In the genomic region with DNA sequence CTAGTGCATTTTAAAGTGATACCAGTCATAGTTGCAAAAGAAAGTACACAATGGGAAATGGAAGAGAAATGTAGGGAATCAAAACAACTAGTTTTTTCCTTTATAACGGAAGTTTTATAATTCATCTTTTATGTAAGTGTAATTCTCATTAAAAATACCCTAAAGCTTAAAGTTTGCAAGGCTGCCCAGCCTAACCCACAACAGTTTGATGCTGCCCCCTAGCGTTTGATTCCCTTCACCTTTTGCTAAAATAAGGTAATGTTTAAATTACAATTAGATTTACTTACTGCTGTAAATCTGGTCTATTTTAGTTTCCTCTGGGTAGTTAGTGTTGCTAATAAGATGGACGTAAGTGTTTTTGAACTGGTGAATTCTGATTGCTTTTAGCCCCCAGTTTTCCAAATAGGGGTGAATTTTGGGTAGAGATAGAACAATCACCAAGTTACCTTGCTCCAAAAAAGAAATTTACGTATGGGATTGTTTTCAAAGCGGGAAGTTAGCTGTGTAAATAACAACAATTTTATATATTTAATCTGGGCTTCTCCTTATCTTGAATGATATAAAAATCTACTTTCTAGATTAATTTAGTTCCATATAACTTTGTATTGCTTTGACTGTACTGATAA, we compare ENCODE assay signal across 8 cellular contexts. TPM values are rescaled to one million over a fixed set of nuclear protein-coding genes. Genes with fewer than 3 reads are reported as not detected.
DNase-seq lines count a peak whose midpoint lies in the region; ATAC-seq and TF ChIP-seq lines count a peak whose summit lies in the region.

No MANE protein-coding gene starts in this region.

- H2AFZ ChIP-seq in neuronal stem cell (ENCODE audit: low read length): no peak overlapping the region

- no peak overlapping the region for H2AK5ac ChIP-seq in neuronal stem cell (ENCODE audit: low read depth, low read length)

- H3K4me1 ChIP-seq in HEK293 (ENCODE audit: control insufficient read depth, insufficient read depth, low read length) (no peaks in the 10 kb centered on the region), neuronal stem cell (ENCODE audit: control insufficient read depth in 2 of 2, insufficient read depth in 1 of 2, low read depth in 1 of 2, low read length in 2 of 2) (peaks cover 4 to 7% of the 10 kb centered on the region in 2 donors)

- TF ChIP-seq CTCF in CD14-positive monocyte (IDR thresholded peaks at IDR 0.05) (peak; percentile 90), HEK293 (tag by site-specific recombination; IDR thresholded peaks at IDR 0.05) (peak; percentile 51; the same call in 1 of the 2 replicates), epithelial cell of proximal tubule (conservative IDR thresholded peaks at IDR 0.05; ENCODE audit: low read depth, low read length) (peak; percentile 90)

- H3K36me3 ChIP-seq in HEK293 (ENCODE audit: control insufficient read depth in 2 of 2, insufficient read depth in 1 of 2, low read length in 2 of 2) (no peaks in the 10 kb centered on the region), neuronal stem cell (replicated peaks in 1 of 2; ENCODE audit: control insufficient read depth in 2 of 2, insufficient read depth in 2 of 2, low read length in 2 of 2) (peaks cover 0 to 11% of the 10 kb centered on the region in 2 donors)

- POLR2A ChIA-PET in HEK293 (lab: Yijun Ruan, JAX): no interaction called here

- H3K4ac ChIP-seq in neuronal stem cell (ENCODE audit: low read length): no peak overlapping the region

- no peak overlapping the region for H4K8ac ChIP-seq in neuronal stem cell (ENCODE audit: low read depth, low read length)

- peak overlapping the region; percentile 11 for H3K4me2 ChIP-seq in neuronal stem cell (ENCODE audit: insufficient read depth, low read length, poor library complexity, severe bottlenecking)

- intact Hi-C loops in CD14-positive monocyte (cut with micrococcal nuclease): no loop called here

- H2BK120ac ChIP-seq in neuronal stem cell (ENCODE audit: low read depth, low read length): no peak overlapping the region

- no CpG with 5 or more reads among the region's 5 CpGs for WGBS in neuronal stem cell (ENCODE audit: extremely low coverage in 2 of 2, insufficient read length in 2 of 2, insufficient replicate concordance in 1 of 2), 2 donors

- CTCF ChIA-PET in HEK293 (lab: Yijun Ruan, JAX): interaction anchor here (0.5 to 2.6 kb wide), 45 partner anchors 9 to 1444 kb away, joined by 3 to 39 read pairs (median 4); no protein-coding TSS in a partner anchor

- H3K27me3 Mint-ChIP-seq in CD14-positive monocyte (ENCODE audit: low read depth in 3 of 3): peaks cover 0 to 2% (median 0%) of the 10 kb centered on the region in 3 donors

- peak overlapping the region; percentile 10 to 97 for H3K4me3 Mint-ChIP-seq in CD14-positive monocyte

- ATAC-seq in HG02970 (IDR thresholded peaks at IDR 0.05; ENCODE audit: low FRiP score, unreplicated experiment): no peak

- no peak overlapping the region for H2BK5ac ChIP-seq in neuronal stem cell (ENCODE audit: low read length)

- peak overlapping the region in 5 of 7 donors; percentile 57 to 99 (median 94) for H3K27ac Mint-ChIP-seq in CD14-positive monocyte

- H3K27me3 ChIP-seq in neuronal stem cell (ENCODE audit: control insufficient read depth in 3 of 3, insufficient read depth in 3 of 3, low read depth in 1 of 3, low read length in 3 of 3): no peaks in the 10 kb centered on the region

- H3K27ac ChIP-seq in HEK293 (ENCODE audit: extremely low read depth, low read depth, low read length): no peak overlapping the region
- H3K27ac ChIP-seq in neuronal stem cell (replicated peaks; ENCODE audit: low read length): no peak overlapping the region
- H3K27ac ChIP-seq in substantia nigra (ENCODE audit: low read depth, low read length, poor library complexity, severe bottlenecking): no peak overlapping the region

- H3K4me3 ChIP-seq in HEK293 (ENCODE audit: low read depth, low read length) (no peak overlapping the region), epithelial cell of proximal tubule (ENCODE audit: low read depth, low read length) (peak overlapping the region; percentile 81), neuronal stem cell (ENCODE audit: low read length in 2 of 2) (no peak overlapping the region)

- H4K91ac ChIP-seq in neuronal stem cell (ENCODE audit: low read depth, low read length, poor library complexity): no peak overlapping the region

- no peak overlapping the region for H3K9ac ChIP-seq in neuronal stem cell (ENCODE audit: low read depth, low read length, poor library complexity)

- H2BK12ac ChIP-seq in neuronal stem cell (ENCODE audit: low read length): no peak overlapping the region

- DNase-seq in CD14-positive monocyte (ENCODE audit: low spot score) (peak; percentile 56), NOMO-1 treated with DMSO at 0.1 percent for 48 hours (lab: John Stamatoyannopoulos, UW; ENCODE audit: unreplicated experiment) (peak; percentile 79), activated T-cell treated with anti-CD3 and anti-CD28 coated beads for 1 hour (ENCODE audit: low read depth) (peak; percentile 83), epithelial cell of proximal tubule (ENCODE audit: low read depth) (no peak), neuronal stem cell (ENCODE audit: low spot score) (peak; percentile 58), substantia nigra (lab: John Stamatoyannopoulos, UW) (peak in 34 of 49 donors; percentile 3 to 71 (median 32))

- H2BK15ac ChIP-seq in neuronal stem cell (ENCODE audit: low read length): no peak overlapping the region

- H3K36me3 Mint-ChIP-seq in CD14-positive monocyte: peaks cover 0 to 4% of the 10 kb centered on the region in 2 donors

- H3K23ac ChIP-seq in neuronal stem cell (ENCODE audit: low read depth, low read length, poor library complexity): no peak overlapping the region

- peaks cover 0 to 2% (median 0%) of the 10 kb centered on the region in 7 donors for H3K9me3 Mint-ChIP-seq in CD14-positive monocyte

- no peak overlapping the region for H3K14ac ChIP-seq in neuronal stem cell (ENCODE audit: low read length)

- H3K9me3 ChIP-seq in HEK293 (ENCODE audit: control insufficient read depth, insufficient read depth, low read depth, low read length): no peaks in the 10 kb centered on the region
- no peaks in the 10 kb centered on the region for H3K9me3 ChIP-seq in neuronal stem cell (replicated peaks in 1 of 2; ENCODE audit: control insufficient read depth in 2 of 2, insufficient read depth in 1 of 2, low read depth in 1 of 2, low read length in 2 of 2)

- peaks cover 46% of the 10 kb centered on the region for H3K4me1 Mint-ChIP-seq in CD14-positive monocyte

- peaks cover 2% of the 10 kb centered on the region for H3K79me1 ChIP-seq in neuronal stem cell (ENCODE audit: low read depth, low read length)

- H3K18ac ChIP-seq in neuronal stem cell (ENCODE audit: low read length): no peak overlapping the region

TF ChIP-seq in HEK293, 187 proteins besides CTCF, POLR2A, EP300 and RAD21:
- TF ChIP-seq ZNF664 (tag by site-specific recombination; IDR thresholded peaks at IDR 0.05) (peak; percentile 19; the same call in 1 of the 2 replicates), ZNF2 (tag by site-specific recombination; IDR thresholded peaks at IDR 0.05) (peak; percentile 91), ZNF660 (tag by site-specific recombination; IDR thresholded peaks at IDR 0.05) (peak; percentile 48; the same call in 1 of the 2 replicates), REST (tag by site-specific recombination; IDR thresholded peaks at IDR 0.05) (no peak), ZNF654 (tag by site-specific recombination; IDR thresholded peaks at IDR 0.05; ENCODE audit: low read depth) (peak; percentile 67), ZNF792 (tag by site-specific recombination; IDR thresholded peaks at IDR 0.05) (no peak)

RNA-seq across cellular contexts. Expression of gene SLC39A10, which starts 3.4 kb away (rescaled TPM):
- polyA plus RNA-seq in CD14-positive monocyte: 1 to 10 TPM; 5.2 TPM
- 63.7 and 68.7 TPM in 2 replicates for total RNA-seq in epithelial cell of proximal tubule
- polyA plus RNA-seq in neuronal stem cell (2013, experiment 1 of 2): 86.7 TPM
- polyA plus RNA-seq in neuronal stem cell (2013, experiment 2 of 2): 88.5 TPM
